ENCODE assay signal across 8 cellular contexts in genomic region chr21:29073222-29074006, GRCh38. TPM values are rescaled to one million over a fixed set of nuclear protein-coding genes. Genes with fewer than 3 reads are reported as not detected.
A peak's percentile ranks its signal among the peaks of the same experiment; 100 is the strongest.
DNase-seq lines count a peak whose midpoint lies in the region; ATAC-seq, FAIRE-seq and TF ChIP-seq lines count a peak whose summit lies in the region.

CCT8 (minus strand) TSS chr21:29073648; CDS start chr21:29073590, 58 bp downstream.

- DNase-seq in AML-193 (lab: John Stamatoyannopoulos, UW) (peak; percentile 97 to 98), NCI-H510A treated with DMSO at 0.1 percent for 48 hours (lab: John Stamatoyannopoulos, UW) (peak; percentile 97), chondrocyte (ENCODE audit: low spot score) (peak; percentile 100), keratinocyte (ENCODE audit: low read depth, low spot score) (peak; percentile 93)
- DNase-seq in activated CD4-positive, alpha-beta T cell treated with anti-CD3 and anti-CD28 coated beads for 24 hours (ENCODE audit: low read depth in 2 of 2), result peak; percentile 97
- DNase-seq in stimulated activated CD4-positive, alpha-beta T cell treated with anti-CD3 and anti-CD28 coated beads, Interleukin-15, amount 100 ng/mL, for 1 hour (ENCODE audit: low read depth in 1 of 2, low spot score in 1 of 2), result peak; percentile 95 to 96

- peak within 1 kb of the TSS; percentile 99 for H3K4me3 Mint-ChIP-seq in chondrocyte (ENCODE audit: unreplicated experiment)

- H3K4me1 Mint-ChIP-seq in chondrocyte (ENCODE audit: low read depth), result peaks cover 26% of the 10 kb centered on the region

- peak; percentile 97 for TF ChIP-seq POLR2A in GM19193 (IDR thresholded peaks at IDR 0.05; ENCODE audit: extremely low read depth, insufficient read depth, insufficient read length)

- no peaks in the 10 kb centered on the region for H3K9me3 ChIP-seq in keratinocyte (ENCODE audit: control insufficient read depth, low read depth, low read length)

- H3K4me1 ChIP-seq in keratinocyte (ENCODE audit: control insufficient read depth, extremely low read depth, insufficient read depth, low read length), result peaks cover 26% of the 10 kb centered on the region

- peak; percentile 91 for ATAC-seq in HG03439 (IDR thresholded peaks at IDR 0.05; ENCODE audit: unreplicated experiment)

- dilution Hi-C loops in keratinocyte (cut with MboI; ENCODE audit: extremely low pct_ligation_motif_present, low sequenced_read_pairs), result no loop called here

- peak within 1 kb of the TSS; percentile 87 to 97 (median 93) for H3K4me3 ChIP-seq in keratinocyte (ENCODE audit: control insufficient read depth in 2 of 3, extremely low read depth in 1 of 3, insufficient read depth in 2 of 3, low read depth in 1 of 3, low read length in 3 of 3)

- FAIRE-seq in keratinocyte (lab: Jason Lieb, UNC), result peak; percentile 86

- H3K27ac ChIP-seq in keratinocyte (ENCODE audit: control insufficient read depth, insufficient read depth, low read length), result peak within 1 kb of the TSS; percentile 92

- H3K27me3 ChIP-seq in keratinocyte (ENCODE audit: control insufficient read depth, extremely low read depth, insufficient read depth, low read length), result no peaks in the 10 kb centered on the region

- H3K27ac Mint-ChIP-seq in chondrocyte (ENCODE audit: unreplicated experiment), result peak within 1 kb of the TSS; percentile 100

- no peaks in the 10 kb centered on the region for H3K9me1 ChIP-seq in keratinocyte (ENCODE audit: control insufficient read depth, extremely low read depth, insufficient read depth, low read length)

- no peaks in the 10 kb centered on the region for H3K9me3 Mint-ChIP-seq in chondrocyte (ENCODE audit: low read depth)

- peak within 1 kb of the TSS; percentile 90 for H2AFZ ChIP-seq in keratinocyte (ENCODE audit: control insufficient read depth, low read length)

- H3K9ac ChIP-seq in keratinocyte (ENCODE audit: control insufficient read depth, extremely low read depth, insufficient read depth, low read length), result peak within 1 kb of the TSS; percentile 97

- H4K20me1 ChIP-seq in keratinocyte (ENCODE audit: control insufficient read depth, extremely low read depth, insufficient read depth, low read length), result peaks cover 9% of the 10 kb centered on the region

- peaks cover 3% of the 10 kb centered on the region for H3K36me3 Mint-ChIP-seq in chondrocyte (ENCODE audit: low read depth)

- TF ChIP-seq CTCF in chondrocyte (IDR thresholded peaks at IDR 0.05), result peak; percentile 6
- no peak for TF ChIP-seq CTCF in keratinocyte (optimal IDR thresholded peaks at IDR 0.05 in 1 of 3, IDR thresholded peaks at IDR 0.05 in 1 of 3, conservative IDR thresholded peaks at IDR 0.05 in 1 of 3; ENCODE audit: extremely low read depth in 1 of 3, insufficient read depth in 2 of 3, low read length in 3 of 3)

- H3K27me3 Mint-ChIP-seq in chondrocyte (ENCODE audit: low read depth), result no peaks in the 10 kb centered on the region

- peaks cover 49% of the 10 kb centered on the region for H3K79me2 ChIP-seq in keratinocyte (ENCODE audit: control insufficient read depth, insufficient read depth, low read length)

- peak within 1 kb of the TSS; percentile 92 for H3K4me2 ChIP-seq in keratinocyte (ENCODE audit: control insufficient read depth, extremely low read depth, insufficient read depth, low read depth, low read length)

- peaks cover 1 to 9% of the 10 kb centered on the region in 2 experiments for H3K36me3 ChIP-seq in keratinocyte (ENCODE audit: control insufficient read depth in 2 of 2, extremely low read depth in 1 of 2, insufficient read depth in 2 of 2, low read length in 2 of 2)

RNA-seq across cellular contexts. Expression of gene CCT8, which starts in this region (rescaled TPM):
- total RNA-seq in chondrocyte, result 126 to 132 TPM (median 127 TPM) in 3 replicates
- polyA plus RNA-seq in keratinocyte, result 150 to 281 TPM (median 199 TPM) in 3 replicates
- 275 TPM for polyA plus RNA-seq in keratinocyte (2011; ENCODE audit: low read depth)
- polyA plus RNA-seq in keratinocyte (2011; cell fraction: cytosol; rRNA removed), result 160 and 260 TPM in 2 replicates
- 146 and 221 TPM in 2 replicates for polyA plus RNA-seq in keratinocyte (2011; cell fraction: nucleus; rRNA removed)
- polyA plus RNA-seq in keratinocyte (2012; ENCODE audit: low replicate concordance), result 183 and 197 TPM in 2 replicates
- 20.8 to 207 TPM (median 102 TPM) in 3 replicates for polyA minus RNA-seq in keratinocyte
- polyA minus RNA-seq in keratinocyte (2011; cell fraction: cytosol; rRNA and poly(A)+ RNA removed), result 97.5 TPM
- polyA minus RNA-seq in keratinocyte (2011; cell fraction: nucleus; rRNA and poly(A)+ RNA removed), result 56.1 and 101 TPM in 2 replicates

Comparison
In these comparisons a context has a peak if more than half of its experiments do, and no peak if none do; other contexts are left out.
1. Peak in every context shown above with its lines: DNase-seq, ATAC-seq, H3K4me3 ChIP-seq and H3K27ac ChIP-seq.